25 cellular contexts compared by ENCODE assay signal in the genomic region with DNA sequence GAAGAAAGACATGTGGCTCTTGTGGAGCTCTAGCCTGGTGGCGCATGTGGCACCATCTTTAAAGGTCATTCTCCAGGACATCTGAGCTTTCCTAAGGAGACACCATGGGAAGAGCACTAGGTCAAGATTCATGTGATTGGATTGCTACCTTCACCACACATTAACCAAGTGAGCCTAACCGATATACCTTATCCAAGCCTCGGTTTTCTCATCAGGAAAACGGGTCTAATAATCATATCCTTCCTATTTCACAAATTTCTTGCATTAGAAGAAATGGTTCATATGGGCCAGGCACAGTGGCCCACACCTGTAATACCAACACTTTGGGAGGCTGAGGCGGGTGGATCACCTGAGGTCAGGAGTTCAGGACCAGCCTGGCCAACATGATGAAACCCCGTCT. TPM values are rescaled to one million over a fixed set of nuclear protein-coding genes. Genes with fewer than 3 reads are reported as not detected.
DNase-seq lines count a peak whose midpoint lies in the region; ATAC-seq, FAIRE-seq and TF ChIP-seq lines count a peak whose summit lies in the region.
"Had no signal": no experiment of that assay in that cellular context is flagged by ENCODE, and none has a peak within 500 bp of the region (broad histone marks: within the 10 kb centered on the region; RNA-seq: fewer than 3 reads in every experiment).

No MANE protein-coding gene starts in this region.

- TF ChIP-seq RAD21 in HepG2 (CRISPR knock-in tag; IDR thresholded peaks at IDR 0.05): no peak

- no peaks in the 10 kb centered on the region for H3K9me3 ChIP-seq in HepG2 (ENCODE audit: low read length)
- no peaks in the 10 kb centered on the region for H3K9me3 ChIP-seq in right lobe of liver
- H3K9me3 ChIP-seq: BE2C, BLaER1 had no signal

- H3K27me3 ChIP-seq in HepG2 (ENCODE audit: control insufficient read depth in 1 of 2, insufficient read depth in 2 of 2, low read length in 2 of 2) (no peaks in the 10 kb centered on the region), right lobe of liver (no peaks in the 10 kb centered on the region), brain microvascular endothelial cell (replicated peaks) (no peaks in the 10 kb centered on the region)
- H3K27me3 ChIP-seq: BE2C, BLaER1 had no signal

- BruUV-seq in HepG2 (replicated peaks; lab: Mats Ljungman, UMichigan): no TSS peak

- H3K4me1 ChIP-seq in HepG2 (ENCODE audit: insufficient read depth, low read length) (peaks cover 34% of the 10 kb centered on the region), right lobe of liver (peaks cover 0 to 36% (median 10%) of the 10 kb centered on the region in 4 donors)
- H3K4me1 ChIP-seq: BLaER1 had no signal

- H3K4me2 ChIP-seq in HepG2 (ENCODE audit: low read depth, low read length): no peak overlapping the region
- H3K4me2 ChIP-seq: BLaER1 had no signal

- WGBS in HepG2 (ENCODE audit: low lambda C conversion rate): 82% methylated on average over 6 of the region's 6 CpGs
- 78% methylated on average over 4 of the region's 6 CpGs for WGBS in right lobe of liver (ENCODE audit: insufficient coverage, low coverage, low lambda C conversion rate, missing lambda C conversion rate)

- CTCF ChIA-PET in HepG2 (lab: Yijun Ruan, JAX; ENCODE audit: low intra/inter-chr PET ratio, low total read pairs): no interaction called here

- no peak for TF ChIP-seq POLR2A in HepG2 (IDR thresholded peaks at IDR 0.05; ENCODE audit: insufficient read depth in 1 of 2, low read depth in 2 of 2, low read length in 2 of 2)
- no peak for TF ChIP-seq POLR2A in right lobe of liver (IDR thresholded peaks at IDR 0.05)

- POLR2A ChIA-PET in HepG2 (lab: Yijun Ruan, JAX): no interaction called here

- no peak overlapping the region for H3K27ac ChIP-seq in HepG2 (ENCODE audit: extremely low read length, insufficient read depth, low read length)
- H3K27ac ChIP-seq in right lobe of liver: peak overlapping the region in 2 of 3 donors; percentile 83 to 95
- H3K27ac ChIP-seq in brain microvascular endothelial cell: no peak overlapping the region
- H3K27ac ChIP-seq: BLaER1 had no signal

- intact Hi-C loops in HepG2 (cut with micrococcal nuclease; ENCODE audit: unreplicated experiment): no loop called here
- intact Hi-C loops in right lobe of liver (cut with DNase I): no loop called here

- H2AFZ ChIP-seq in HepG2 (ENCODE audit: low read length): no peak overlapping the region

- no peak for FAIRE-seq in HepG2 (lab: Jason Lieb, UNC)
- FAIRE-seq: A204.1, GM12878, GM12892, GM18507 had no signal

- in situ Hi-C loops in HepG2 (cut with HindIII; ENCODE audit: extremely low pct_ligation_motif_present, low pct_unique_long_range_greater_than_20kb) (no loop called here), brain microvascular endothelial cell (cut with HindIII; ENCODE audit: low pct_ligation_motif_present, low sequenced_read_pairs) (no loop called here)

- H3K36me3 ChIP-seq in HepG2 (replicated peaks in 1 of 2; ENCODE audit: control insufficient read depth in 1 of 2, insufficient read depth in 2 of 2, low read length in 2 of 2) (peaks cover 3 to 12% of the 10 kb centered on the region in 2 experiments; a peak in 3 of 5 replicates), right lobe of liver (no peaks in the 10 kb centered on the region), brain microvascular endothelial cell (replicated peaks) (no peaks in the 10 kb centered on the region)

- H3K4me3 ChIP-seq in HepG2 (replicated peaks in 1 of 3; ENCODE audit: insufficient read depth in 1 of 3, low read depth in 2 of 3, low read length in 3 of 3) (no peak overlapping the region), right lobe of liver (peak overlapping the region in 1 of 3 donors; percentile 32), brain microvascular endothelial cell (ENCODE audit: low read depth, low read length) (no peak overlapping the region)
- H3K4me3 ChIP-seq: BLaER1, GM12878 had no signal

- no peaks in the 10 kb centered on the region for H3K79me2 ChIP-seq in HepG2 (ENCODE audit: insufficient read depth, low read length)

- TF ChIP-seq EP300 in HepG2 (IDR thresholded peaks at IDR 0.05; ENCODE audit: low read depth in 2 of 2, low read length in 2 of 2): no peak
- no peak for TF ChIP-seq EP300 in HepG2 (CRISPR knock-in tag; IDR thresholded peaks at IDR 0.05; ENCODE audit: borderline replicate concordance)

- DNase-seq in HepG2 (ENCODE audit: low spot score): no peak
- DNase-seq in right lobe of liver: no peak
- no peak for DNase-seq in NOMO-1 treated with dmso at 0.1 percent for 144 hours (lab: John Stamatoyannopoulos, UW; ENCODE audit: unreplicated experiment)
- no peak for DNase-seq in brain microvascular endothelial cell
- DNase-seq: 8988T; ACHN; BE2C; C1 segment of cervical spinal cord; CD4-positive, alpha-beta memory T cell; CD4-positive, CD25-positive, alpha-beta regulatory T cell; CD8-positive, alpha-beta memory T cell; COR-L47; DMS 273 treated with DMSO at 0.1 percent for 48 hours; DMS153; DMS53; DMS79; DND-41; EL; GDM1 had no signal

- no peak overlapping the region for H3K9ac ChIP-seq in HepG2 (ENCODE audit: insufficient read depth, low read depth, low read length)
- H3K9ac ChIP-seq: BLaER1 had no signal

- TF ChIP-seq CTCF in HepG2 (CRISPR knock-in tag; IDR thresholded peaks at IDR 0.05) (no peak), right lobe of liver (IDR thresholded peaks at IDR 0.05) (no peak), brain microvascular endothelial cell (IDR thresholded peaks at IDR 0.05; ENCODE audit: low read depth, low read length, missing control alignments) (no peak)

- no peaks in the 10 kb centered on the region for H4K20me1 ChIP-seq in HepG2 (ENCODE audit: insufficient read depth, low read length)
- H4K20me1 ChIP-seq: BLaER1 had no signal

- ATAC-seq in HepG2 (no peak), right lobe of liver (no peak), GM21723 (IDR thresholded peaks at IDR 0.05; ENCODE audit: unreplicated experiment) (no peak)
- ATAC-seq: GM12878 had no signal

TF ChIP-seq in HepG2, 621 proteins besides CTCF, POLR2A, EP300 and RAD21 (continues in another document):
- TF ChIP-seq CHCHD3 (CRISPR knock-in tag; IDR thresholded peaks at IDR 0.05) (no peak), ZMYM3 (CRISPR knock-in tag; IDR thresholded peaks at IDR 0.05) (peak; percentile 58), GLI4 (CRISPR knock-in tag; IDR thresholded peaks at IDR 0.05; ENCODE audit: borderline replicate concordance) (no peak), ADNP (CRISPR knock-in tag; IDR thresholded peaks at IDR 0.05) (0 out of 2 replicates have a peak, but pooled peaks have one; percentile 58), ELF1 (CRISPR knock-in tag; IDR thresholded peaks at IDR 0.05) (no peak), PAWR (CRISPR knock-in tag; IDR thresholded peaks at IDR 0.05; ENCODE audit: borderline replicate concordance) (no peak), ZNF629 (CRISPR knock-in tag; conservative IDR thresholded peaks at IDR 0.05) (peak; percentile 91)

RNA-seq across cellular contexts. Expression of a gene that starts 58.3 kb away (rescaled TPM):
- total RNA-seq in HepG2 (2016; rRNA removed; fragmentation: Illumina TruSeq; extraction: Trizol) (19.2 and 19.3 TPM in 2 replicates), right lobe of liver (1 to 10 TPM; 5.0 to 9.4 (median 6.9) TPM)
- total RNA-seq in HepG2 (2016; cell fraction: cytosol; rRNA removed; fragmentation: Illumina TruSeq; extraction: Trizol; ENCODE audit: low read depth): 4.9 and 5.3 TPM in 2 replicates
- total RNA-seq in HepG2 (2016; cell fraction: insoluble cytoplasmic fraction; rRNA removed; fragmentation: Illumina TruSeq; extraction: Trizol): 18.1 and 21.2 TPM in 2 replicates
- total RNA-seq in HepG2 (2016; cell fraction: membrane; rRNA removed; fragmentation: Illumina TruSeq; extraction: Trizol): 9.4 TPM in 2 replicates
- 10.8 and 14.1 TPM in 2 replicates for total RNA-seq in HepG2 (2016; cell fraction: nucleus; rRNA removed; fragmentation: Illumina TruSeq; extraction: Trizol)
- 16.2 and 16.6 TPM in 2 replicates for polyA plus RNA-seq in HepG2 (2011; rRNA removed)
- 17.9 and 19.7 TPM in 2 replicates for polyA plus RNA-seq in HepG2 (2011; cell fraction: cytosol; rRNA removed)
- 7.4 and 11.7 TPM in 2 replicates for polyA plus RNA-seq in HepG2 (2011; cell fraction: nucleus; rRNA removed)
- polyA plus RNA-seq in HepG2 (2012): 19.9 and 20.0 TPM in 2 replicates
- 4.0 and 4.6 TPM in 2 replicates for polyA plus RNA-seq in HepG2 (2016; cell fraction: cytosol; fragmentation: Illumina TruSeq; extraction: Trizol; ENCODE audit: low read depth)
- polyA plus RNA-seq in HepG2 (2016; cell fraction: insoluble cytoplasmic fraction; fragmentation: Illumina TruSeq; extraction: Trizol; ENCODE audit: low read depth): 23.9 and 26.4 TPM in 2 replicates
- polyA plus RNA-seq in HepG2 (2016; cell fraction: membrane; fragmentation: Illumina TruSeq; extraction: Trizol; ENCODE audit: low read depth): 8.6 and 8.7 TPM in 2 replicates
- polyA plus RNA-seq in HepG2 (2016; cell fraction: nucleus; fragmentation: Illumina TruSeq; extraction: Trizol; ENCODE audit: insufficient read depth, low read depth): 25.3 and 26.3 TPM in 2 replicates
- polyA minus RNA-seq in HepG2 (2011; rRNA and poly(A)+ RNA removed; ENCODE audit: low replicate concordance): 14.0 and 14.7 TPM in 2 replicates
- 4.7 and 5.1 TPM in 2 replicates for polyA minus RNA-seq in HepG2 (2011; cell fraction: cytosol; rRNA and poly(A)+ RNA removed)
- polyA minus RNA-seq in HepG2 (2011; cell fraction: nucleus; rRNA and poly(A)+ RNA removed): 5.2 and 6.5 TPM in 2 replicates

RNA-seq across cellular contexts. Expression of a gene that starts 58.5 kb away (rescaled TPM):
- total RNA-seq in HepG2 (2016; rRNA removed; fragmentation: Illumina TruSeq; extraction: Trizol) (93.7 and 100 TPM in 2 replicates), right lobe of liver (10 to 100 TPM; 18.6 to 47.8 (median 39.0) TPM)
- 13.5 and 14.5 TPM in 2 replicates for total RNA-seq in HepG2 (2016; cell fraction: cytosol; rRNA removed; fragmentation: Illumina TruSeq; extraction: Trizol; ENCODE audit: low read depth)
- 86.4 and 94.6 TPM in 2 replicates for total RNA-seq in HepG2 (2016; cell fraction: insoluble cytoplasmic fraction; rRNA removed; fragmentation: Illumina TruSeq; extraction: Trizol)
- 34.1 and 38.1 TPM in 2 replicates for total RNA-seq in HepG2 (2016; cell fraction: membrane; rRNA removed; fragmentation: Illumina TruSeq; extraction: Trizol)
- total RNA-seq in HepG2 (2016; cell fraction: nucleus; rRNA removed; fragmentation: Illumina TruSeq; extraction: Trizol): 95.2 and 107 TPM in 2 replicates
- 50.5 and 52.2 TPM in 2 replicates for polyA plus RNA-seq in HepG2 (2011; rRNA removed)
- polyA plus RNA-seq in HepG2 (2011; cell fraction: cytosol; rRNA removed): 38.6 and 40.1 TPM in 2 replicates
- polyA plus RNA-seq in HepG2 (2011; cell fraction: nucleus; rRNA removed): 58.3 and 59.2 TPM in 2 replicates
- 46.5 and 55.2 TPM in 2 replicates for polyA plus RNA-seq in HepG2 (2012)
- 9.4 and 10.2 TPM in 2 replicates for polyA plus RNA-seq in HepG2 (2016; cell fraction: cytosol; fragmentation: Illumina TruSeq; extraction: Trizol; ENCODE audit: low read depth)
- polyA plus RNA-seq in HepG2 (2016; cell fraction: insoluble cytoplasmic fraction; fragmentation: Illumina TruSeq; extraction: Trizol; ENCODE audit: low read depth): 85.4 and 97.6 TPM in 2 replicates
- 26.6 and 29.3 TPM in 2 replicates for polyA plus RNA-seq in HepG2 (2016; cell fraction: membrane; fragmentation: Illumina TruSeq; extraction: Trizol; ENCODE audit: low read depth)
- polyA plus RNA-seq in HepG2 (2016; cell fraction: nucleus; fragmentation: Illumina TruSeq; extraction: Trizol; ENCODE audit: insufficient read depth, low read depth): 91.3 and 91.5 TPM in 2 replicates
- 21.7 and 40.5 TPM in 2 replicates for polyA minus RNA-seq in HepG2 (2011; rRNA and poly(A)+ RNA removed; ENCODE audit: low replicate concordance)
- 18.1 and 22.2 TPM in 2 replicates for polyA minus RNA-seq in HepG2 (2011; cell fraction: cytosol; rRNA and poly(A)+ RNA removed)
- 126 and 133 TPM in 2 replicates for polyA minus RNA-seq in HepG2 (2011; cell fraction: nucleus; rRNA and poly(A)+ RNA removed)

Comparison
In these comparisons a context has a peak if more than half of its experiments do, and no peak if none do; other contexts are left out.
1. H3K27ac ChIP-seq: peak in right lobe of liver (2 of 3); none in HepG2 (single experiment) and brain microvascular endothelial cell (single experiment).